ENCODE assay signal across 8 cellular contexts in genomic region chr9:109013678-109014145, GRCh38. TPM values are rescaled to one million over a fixed set of nuclear protein-coding genes. Genes with fewer than 3 reads are reported as not detected.
DNase-seq lines count a peak whose midpoint lies in the region; ATAC-seq and TF ChIP-seq lines count a peak whose summit lies in the region.

No MANE protein-coding gene starts in this region.

- peaks cover 30% of the 10 kb centered on the region for H3K79me2 ChIP-seq in hepatocyte

- peak overlapping the region; percentile 88 for H3K27ac ChIP-seq in hepatocyte

- H3K9me3 Mint-ChIP-seq in activated CD8-positive, alpha-beta memory T cell treated with anti-CD3 and anti-CD28 coated beads, Interleukin-2, amount 10 ng/mL, durations not matched to agents 7 days and 5 days (ENCODE audit: low read depth), result no peaks in the 10 kb centered on the region
- no peaks in the 10 kb centered on the region for H3K9me3 Mint-ChIP-seq in activated CD4-positive, alpha-beta memory T cell treated with anti-CD3 and anti-CD28 coated beads for 36 hours

- no peak for ATAC-seq in activated CD8-positive, alpha-beta memory T cell treated with anti-CD3 and anti-CD28 coated beads, Interleukin-2, amount 10 ng/mL, durations not matched to agents 7 days and 5 days
- ATAC-seq in left colon (no peak), GM21447 (IDR thresholded peaks at IDR 0.05; ENCODE audit: unreplicated experiment) (no peak)

- H2AFZ ChIP-seq in hepatocyte, result peak overlapping the region; percentile 40

- H3K4me1 ChIP-seq in hepatocyte (ENCODE audit: insufficient read depth) (peaks cover 14% of the 10 kb centered on the region), skeletal muscle satellite cell (ENCODE audit: control insufficient read depth, insufficient read depth, low read length) (peaks cover 33% of the 10 kb centered on the region)

- intact Hi-C loops in activated CD4-positive, alpha-beta memory T cell treated with anti-CD3 and anti-CD28 coated beads for 36 hours (cut with micrococcal nuclease), result loop anchor here (1.0 to 5.0 kb wide), 6 partner anchors 79 to 1731 kb away; partner anchors contain the start of genes ABITRAM, ELP1 and RAD23B
- intact Hi-C loops in left colon (cut with DNase I, micrococcal nuclease), result no loop called here

- no peaks in the 10 kb centered on the region for H3K27me3 ChIP-seq in hepatocyte
- H3K27me3 ChIP-seq in skeletal muscle satellite cell (ENCODE audit: control insufficient read depth, insufficient read depth, low read length), result no peaks in the 10 kb centered on the region

- H3K4me3 Mint-ChIP-seq in activated CD8-positive, alpha-beta memory T cell treated with anti-CD3 and anti-CD28 coated beads, Interleukin-2, amount 10 ng/mL, durations not matched to agents 7 days and 5 days, result peak overlapping the region; percentile 41
- peak overlapping the region; percentile 66 for H3K4me3 Mint-ChIP-seq in activated CD4-positive, alpha-beta memory T cell treated with anti-CD3 and anti-CD28 coated beads for 36 hours

- DNase-seq in activated CD8-positive, alpha-beta memory T cell treated with anti-CD3 and anti-CD28 coated beads, Interleukin-2, amount 10 ng/mL, durations not matched to agents 7 days and 5 days, result no peak
- no peak for DNase-seq in activated CD8-positive, alpha-beta memory T cell treated with anti-CD3 and anti-CD28 coated beads, Interleukin-2, amount 50 U/mL, for 4 hours
- DNase-seq in activated CD4-positive, alpha-beta memory T cell treated with anti-CD3 and anti-CD28 coated beads for 36 hours, result no peak
- DNase-seq in hepatocyte (ENCODE audit: low spot score), result no peak
- no peak for DNase-seq in left colon
- DNase-seq in stimulated activated naive CD4-positive, alpha-beta T cell treated with Interleukin-2 at 50 U/mL for 16 hours (lab: John Stamatoyannopoulos, UW), result no peak

- peaks cover 28% of the 10 kb centered on the region for H3K4me1 Mint-ChIP-seq in activated CD8-positive, alpha-beta memory T cell treated with anti-CD3 and anti-CD28 coated beads, Interleukin-2, amount 10 ng/mL, durations not matched to agents 7 days and 5 days
- H3K4me1 Mint-ChIP-seq in activated CD4-positive, alpha-beta memory T cell treated with anti-CD3 and anti-CD28 coated beads for 36 hours (ENCODE audit: low read depth), result peaks cover 25% of the 10 kb centered on the region

- no peaks in the 10 kb centered on the region for H3K27me3 Mint-ChIP-seq in activated CD8-positive, alpha-beta memory T cell treated with anti-CD3 and anti-CD28 coated beads, Interleukin-2, amount 10 ng/mL, durations not matched to agents 7 days and 5 days
- peaks cover 2% of the 10 kb centered on the region for H3K27me3 Mint-ChIP-seq in activated CD4-positive, alpha-beta memory T cell treated with anti-CD3 and anti-CD28 coated beads for 36 hours

- WGBS in hepatocyte (ENCODE audit: low lambda C conversion rate, missing lambda C conversion rate), result 2% methylated on average over 9 of the region's 12 CpGs

- peak overlapping the region; percentile 64 for H3K9ac ChIP-seq in skeletal muscle satellite cell (ENCODE audit: low read depth, low read length)

- H3K4me3 ChIP-seq in hepatocyte, result peak overlapping the region; percentile 6
- H3K4me3 ChIP-seq in skeletal muscle satellite cell (ENCODE audit: low read length), result peak overlapping the region; percentile 67

- POLR2A ChIA-PET in activated CD4-positive, alpha-beta memory T cell treated with anti-CD3 and anti-CD28 coated beads for 36 hours (lab: Charles Lee), result no interaction called here

- no peaks in the 10 kb centered on the region for H3K9me2 ChIP-seq in hepatocyte (replicated peaks; ENCODE audit: insufficient read depth)

- H3K27ac Mint-ChIP-seq in activated CD8-positive, alpha-beta memory T cell treated with anti-CD3 and anti-CD28 coated beads, Interleukin-2, amount 10 ng/mL, durations not matched to agents 7 days and 5 days, result peak overlapping the region; percentile 28
- peak overlapping the region; percentile 52 for H3K27ac Mint-ChIP-seq in activated CD4-positive, alpha-beta memory T cell treated with anti-CD3 and anti-CD28 coated beads for 36 hours

- H3K4me2 ChIP-seq in hepatocyte (peak overlapping the region; percentile 92), skeletal muscle satellite cell (ENCODE audit: low read length) (peak overlapping the region; percentile 79)

- no peaks in the 10 kb centered on the region for H4K20me1 ChIP-seq in hepatocyte (ENCODE audit: insufficient read depth, poor library complexity, severe bottlenecking)

- peaks cover 3% of the 10 kb centered on the region for H3K36me3 Mint-ChIP-seq in activated CD8-positive, alpha-beta memory T cell treated with anti-CD3 and anti-CD28 coated beads, Interleukin-2, amount 10 ng/mL, durations not matched to agents 7 days and 5 days
- no peaks in the 10 kb centered on the region for H3K36me3 Mint-ChIP-seq in activated CD4-positive, alpha-beta memory T cell treated with anti-CD3 and anti-CD28 coated beads for 36 hours

- CTCF ChIA-PET in activated CD8-positive, alpha-beta memory T cell treated with anti-CD3 and anti-CD28 coated beads, Interleukin-2, amount 10 ng/mL, durations not matched to agents 7 days and 5 days (lab: Charles Lee), result no interaction called here
- CTCF ChIA-PET in activated CD4-positive, alpha-beta memory T cell treated with anti-CD3 and anti-CD28 coated beads for 36 hours (lab: Charles Lee), result no interaction called here

- H3K9me3 ChIP-seq in hepatocyte (ENCODE audit: low read depth) (no peaks in the 10 kb centered on the region), skeletal muscle satellite cell (replicated peaks; ENCODE audit: low read length) (no peaks in the 10 kb centered on the region)

- H3K36me3 ChIP-seq in hepatocyte (replicated peaks; ENCODE audit: insufficient read depth, low read depth) (no peaks in the 10 kb centered on the region), skeletal muscle satellite cell (ENCODE audit: insufficient read depth, low read length) (peaks cover 4% of the 10 kb centered on the region)

- TF ChIP-seq CTCF in hepatocyte (IDR thresholded peaks at IDR 0.05; ENCODE audit: poor library complexity), result no peak

RNA-seq across cellular contexts. Expression of gene CTNNAL1, which starts 0.4 kb away (rescaled TPM):
- total RNA-seq in activated CD8-positive, alpha-beta memory T cell treated with anti-CD3 and anti-CD28 coated beads, Interleukin-2, amount 10 ng/mL, durations not matched to agents 7 days and 5 days, result 10 to 100 TPM; 18.8 to 21.5 TPM
- 10 to 100 TPM; 23.2 to 25.9 TPM for total RNA-seq in activated CD4-positive, alpha-beta memory T cell treated with anti-CD3 and anti-CD28 coated beads for 36 hours
- total RNA-seq in hepatocyte (46.3 and 54.5 TPM in 2 replicates), left colon (10 to 100 TPM in 1 of 2 donors, 1 to 10 TPM in 1; 7.6 to 13.1 TPM)
- polyA plus RNA-seq in hepatocyte, result 57.4 and 64.1 TPM in 2 replicates
- total RNA-seq in skeletal muscle satellite cell (2012; rRNA removed), result 86.5 and 104 TPM in 2 replicates
